8 cellular contexts compared by ENCODE assay signal in genomic region chr12:92146865-92147264, GRCh38. TPM values are rescaled to one million over a fixed set of nuclear protein-coding genes. Genes with fewer than 3 reads are reported as not detected.
DNase-seq lines count a peak whose midpoint lies in the region; ATAC-seq and TF ChIP-seq lines count a peak whose summit lies in the region.

No MANE protein-coding gene starts in this region.

- peak overlapping the region; percentile 79 for H3K4me3 ChIP-seq in endocrine pancreas (ENCODE audit: control insufficient read depth, insufficient read depth, low read length)
- H3K4me3 ChIP-seq in ovary: peak overlapping the region; percentile 92
- peak overlapping the region in 1 of 2 donors; percentile 32 for H3K4me3 ChIP-seq in aorta (ENCODE audit: low read length in 2 of 2)

- ATAC-seq in aorta (ENCODE audit: low FRiP score) (no peak), HG03469 (IDR thresholded peaks at IDR 0.05; ENCODE audit: unreplicated experiment) (no peak)

- DNase-seq in DMS79 (lab: John Stamatoyannopoulos, UW) (peak; percentile 18), NCI-H2171 treated with DMSO at 0.1 percent for 48 hours (lab: John Stamatoyannopoulos, UW) (peak; percentile 90), ovary (no peak), aorta (no peak), NCI-H774 (lab: John Stamatoyannopoulos, UW) (no peak), retina (no peak)

- H3K4me1 ChIP-seq in endocrine pancreas (ENCODE audit: control insufficient read depth, insufficient read depth, low read length) (no peaks in the 10 kb centered on the region), ovary (ENCODE audit: insufficient read depth) (no peaks in the 10 kb centered on the region), aorta (ENCODE audit: control insufficient read depth in 1 of 2, insufficient read depth in 2 of 2, low read length in 2 of 2) (no peaks in the 10 kb centered on the region)

- H3K27me3 ChIP-seq in endocrine pancreas (ENCODE audit: control insufficient read depth, insufficient read depth, low read length): no peaks in the 10 kb centered on the region
- no peaks in the 10 kb centered on the region for H3K27me3 ChIP-seq in ovary
- H3K27me3 ChIP-seq in aorta (ENCODE audit: control insufficient read depth in 1 of 2, insufficient read depth in 2 of 2, low read length in 1 of 2): no peaks in the 10 kb centered on the region

- no peak for TF ChIP-seq POLR2A in ovary (IDR thresholded peaks at IDR 0.05)

- no peak for TF ChIP-seq EP300 in ovary (IDR thresholded peaks at IDR 0.05)

- peak overlapping the region in 1 of 2 donors; percentile 92 for H3K27ac ChIP-seq in ovary
- no peak overlapping the region for H3K27ac ChIP-seq in aorta (ENCODE audit: low read depth in 1 of 2, low read length in 2 of 2)

- peaks cover 5% of the 10 kb centered on the region for H3K36me3 ChIP-seq in endocrine pancreas (ENCODE audit: control insufficient read depth, insufficient read depth, low read length)
- H3K36me3 ChIP-seq in ovary: no peaks in the 10 kb centered on the region
- no peaks in the 10 kb centered on the region for H3K36me3 ChIP-seq in aorta (ENCODE audit: control insufficient read depth in 1 of 2, insufficient read depth in 2 of 2, low read length in 1 of 2)

- intact Hi-C loops in ovary (cut with DNase I): loop anchor here in 3 of 4 donors (5.0 to 10.0 kb wide), 5 partner anchors 98 to 425 kb away; no protein-coding TSS in a partner anchor
- intact Hi-C loops in aorta (cut with DNase I): loop anchor here (5.0 to 10.0 kb wide), 5 partner anchors 60 to 765 kb away; no protein-coding TSS in a partner anchor

- no peak overlapping the region for H3K9ac ChIP-seq in endocrine pancreas (ENCODE audit: control insufficient read depth, insufficient read depth, low read length)

- H3K9me3 ChIP-seq in endocrine pancreas (ENCODE audit: control insufficient read depth, low read length) (no peaks in the 10 kb centered on the region), ovary (no peaks in the 10 kb centered on the region), aorta (ENCODE audit: control insufficient read depth, low read length) (no peaks in the 10 kb centered on the region)

- WGBS in ovary, 3 donors: 17 to 27% (median 22%) methylated on average over 3 of the region's 3 CpGs
- whole genome bisulfite sequencing in aorta, 2 donors: 21 to 30% methylated on average over 3 of the region's 3 CpGs

- no peak for TF ChIP-seq CTCF in ovary (IDR thresholded peaks at IDR 0.05)

RNA-seq across cellular contexts. Expression of gene BTG1, which starts 1.2 kb away (rescaled TPM):
- total RNA-seq in ovary (100 to 1,000 TPM in 2 of 7 donors, 10 to 100 TPM in 5; 63.6 to 145 (median 86.1) TPM), aorta (10 to 100 TPM; 81.0 to 86.9 TPM)
- polyA plus RNA-seq in ovary (10 to 100 TPM; 55.8 to 94.2 TPM), aorta (10 to 100 TPM; 25.7 to 46.1 TPM)

Comparison
In these comparisons a context has a peak if more than half of its experiments do, and no peak if none do; other contexts are left out.
1. DNase-seq: peak in DMS79 (single experiment) and NCI-H2171 treated with DMSO at 0.1 percent for 48 hours (single experiment); none in ovary (0 of 5), aorta (0 of 2), NCI-H774 (single experiment) and retina (single experiment).